8 cellular contexts compared by ENCODE assay signal in the genomic region with DNA sequence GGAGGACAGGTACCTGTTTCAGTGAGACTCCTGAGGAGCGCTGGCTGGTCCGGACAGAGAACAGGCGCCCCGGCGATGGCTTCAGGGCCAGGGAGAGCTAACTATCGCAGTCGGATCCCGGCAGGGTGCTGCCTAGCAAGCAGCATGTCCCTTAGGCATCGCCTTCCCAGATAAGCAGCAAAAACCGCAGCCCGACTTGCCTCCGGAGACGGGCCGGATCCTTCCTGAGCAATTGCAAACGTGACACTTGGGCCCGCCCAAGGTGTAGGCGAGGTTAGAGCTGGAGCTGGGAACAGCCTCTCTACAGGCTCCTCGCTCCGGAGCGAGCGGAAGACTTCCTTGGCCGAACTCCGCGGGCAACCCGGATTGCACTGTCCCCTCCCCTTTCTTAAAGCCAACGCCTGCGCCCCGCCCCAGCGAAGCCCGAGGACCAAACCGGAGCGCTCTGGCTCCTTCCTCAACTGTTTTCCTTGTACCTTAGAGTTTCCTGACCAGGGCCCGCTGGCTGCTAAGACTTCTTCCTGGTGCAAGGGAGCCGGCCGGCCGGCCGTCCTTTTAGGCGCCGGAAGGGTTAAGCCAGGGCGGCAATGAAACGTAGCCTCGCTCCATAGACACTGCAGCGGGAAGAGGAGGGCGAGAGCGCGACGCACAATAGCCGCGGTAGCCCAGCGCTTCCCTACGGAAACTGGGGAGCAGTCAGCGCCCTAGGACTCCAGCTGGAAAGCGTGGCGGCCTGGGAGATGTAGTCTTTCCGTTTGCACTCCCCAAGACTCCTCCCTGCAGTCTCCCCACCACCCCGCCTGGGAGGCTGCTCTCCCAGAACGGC. TPM values are rescaled to one million over a fixed set of nuclear protein-coding genes. Genes with fewer than 3 reads are reported as not detected.
DNase-seq lines count a peak whose midpoint lies in the region; ATAC-seq lines count a peak whose summit lies in the region.

A gene with protein sequence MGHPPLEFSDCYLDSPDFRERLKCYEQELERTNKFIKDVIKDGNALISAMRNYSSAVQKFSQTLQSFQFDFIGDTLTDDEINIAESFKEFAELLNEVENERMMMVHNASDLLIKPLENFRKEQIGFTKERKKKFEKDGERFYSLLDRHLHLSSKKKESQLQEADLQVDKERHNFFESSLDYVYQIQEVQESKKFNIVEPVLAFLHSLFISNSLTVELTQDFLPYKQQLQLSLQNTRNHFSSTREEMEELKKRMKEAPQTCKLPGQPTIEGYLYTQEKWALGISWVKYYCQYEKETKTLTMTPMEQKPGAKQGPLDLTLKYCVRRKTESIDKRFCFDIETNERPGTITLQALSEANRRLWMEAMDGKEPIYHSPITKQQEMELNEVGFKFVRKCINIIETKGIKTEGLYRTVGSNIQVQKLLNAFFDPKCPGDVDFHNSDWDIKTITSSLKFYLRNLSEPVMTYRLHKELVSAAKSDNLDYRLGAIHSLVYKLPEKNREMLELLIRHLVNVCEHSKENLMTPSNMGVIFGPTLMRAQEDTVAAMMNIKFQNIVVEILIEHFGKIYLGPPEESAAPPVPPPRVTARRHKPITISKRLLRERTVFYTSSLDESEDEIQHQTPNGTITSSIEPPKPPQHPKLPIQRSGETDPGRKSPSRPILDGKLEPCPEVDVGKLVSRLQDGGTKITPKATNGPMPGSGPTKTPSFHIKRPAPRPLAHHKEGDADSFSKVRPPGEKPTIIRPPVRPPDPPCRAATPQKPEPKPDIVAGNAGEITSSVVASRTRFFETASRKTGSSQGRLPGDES (minus strand): TSS at position 341 of the 826 bp plus-strand sequence. CDS start 475 bp downstream, outside the sequence.

- H3K9ac ChIP-seq in BLaER1 treated with 17β-estradiol and CSF1 and Interleukin-3, amounts not matched to agents 10 nM and 100 nM: peak within 1 kb of the TSS; percentile 39 to 73 (median 68); a peak in 21 of 22 replicates
- H3K9ac ChIP-seq in iPS-20b (ENCODE audit: low read depth, low read length): peak within 1 kb of the TSS; percentile 81

- no peaks in the 10 kb centered on the region for H3K9me3 ChIP-seq in BLaER1 treated with 17β-estradiol and CSF1 and Interleukin-3, amounts not matched to agents 10 nM and 100 nM (replicated peaks in 1 of 11)
- no peaks in the 10 kb centered on the region for H3K9me3 ChIP-seq in SJSA1 (replicated peaks)
- H3K9me3 ChIP-seq in iPS-20b (ENCODE audit: insufficient read depth, low read depth, low read length): no peaks in the 10 kb centered on the region

- peak within 1 kb of the TSS in 8 of 11 experiments; percentile 14 to 45 (median 38); a peak in 15 of 22 replicates for H3K27ac ChIP-seq in BLaER1 treated with 17β-estradiol and CSF1 and Interleukin-3, amounts not matched to agents 10 nM and 100 nM
- H3K27ac ChIP-seq in SJSA1: peak within 1 kb of the TSS; percentile 56
- no peak within 1 kb of the TSS for H3K27ac ChIP-seq in iPS-20b (ENCODE audit: low read length)

- no peaks in the 10 kb centered on the region for H3K36me3 ChIP-seq in BLaER1 treated with 17β-estradiol and CSF1 and Interleukin-3, amounts not matched to agents 10 nM and 100 nM
- H3K36me3 ChIP-seq in SJSA1 (peaks cover 10% of the 10 kb centered on the region; the same call in 1 of the 2 replicates), iPS-20b (ENCODE audit: insufficient read depth, low read depth, low read length) (no peaks in the 10 kb centered on the region)

- peaks cover 0 to 7% (median 2%) of the 10 kb centered on the region in 10 experiments; a peak in 7 of 20 replicates for H3K4me1 ChIP-seq in BLaER1 treated with 17β-estradiol and CSF1 and Interleukin-3, amounts not matched to agents 10 nM and 100 nM
- H3K4me1 ChIP-seq in SJSA1 (replicated peaks) (peaks cover 53% of the 10 kb centered on the region), iPS-20b (ENCODE audit: insufficient read depth, low read length) (no peaks in the 10 kb centered on the region; the same call in 1 of the 2 replicates)

- H3K4me2 ChIP-seq in BLaER1 treated with 17β-estradiol and CSF1 and Interleukin-3, amounts not matched to agents 10 nM and 100 nM: peak within 1 kb of the TSS; percentile 63 to 89 (median 81)

- H4K20me1 ChIP-seq in BLaER1 treated with 17β-estradiol and CSF1 and Interleukin-3, amounts not matched to agents 10 nM and 100 nM: no peaks in the 10 kb centered on the region; a peak in 1 of 22 replicates

- H3K4me3 ChIP-seq in BLaER1 treated with 17β-estradiol and CSF1 and Interleukin-3, amounts not matched to agents 10 nM and 100 nM: peak within 1 kb of the TSS; percentile 56 to 73 (median 68)
- H3K4me3 ChIP-seq in SJSA1 (peak within 1 kb of the TSS; percentile 53), iPS-20b (ENCODE audit: low read length) (peak within 1 kb of the TSS; percentile 75)

- peaks cover 46 to 85% (median 76%) of the 10 kb centered on the region in 11 experiments for H3K27me3 ChIP-seq in BLaER1 treated with 17β-estradiol and CSF1 and Interleukin-3, amounts not matched to agents 10 nM and 100 nM
- H3K27me3 ChIP-seq in SJSA1 (replicated peaks) (no peaks in the 10 kb centered on the region), iPS-20b (ENCODE audit: insufficient read depth, low read length) (peaks cover 4% of the 10 kb centered on the region; the same call in 1 of the 2 replicates)

- ATAC-seq in GM21529 (IDR thresholded peaks at IDR 0.05; ENCODE audit: unreplicated experiment): no peak

- peak; percentile 82 for DNase-seq in HCEC 1CT
- peak; percentile 72 to 78 for DNase-seq in SJSA1 (ENCODE audit: low read depth in 1 of 2, low spot score in 2 of 2)
- DNase-seq in cerebellar cortex (ENCODE audit: low spot score): peak; percentile 86
- DNase-seq in renal cortical epithelial cell (ENCODE audit: low read depth): peak; percentile 65
- no peak for DNase-seq in NCI-H2081 treated with DMSO at 0.1 percent for 48 hours (lab: John Stamatoyannopoulos, UW)

RNA-seq across cellular contexts. Expression of the gene that starts here (rescaled TPM):
- total RNA-seq in SJSA1 (2014; rRNA removed; shearing (Covaris generic)): 7.8 and 9.1 TPM in 2 replicates
- total RNA-seq in renal cortical epithelial cell: 12.5 and 13.9 TPM in 2 replicates
